ENCODE assay signal across 8 cellular contexts in the genomic region with DNA sequence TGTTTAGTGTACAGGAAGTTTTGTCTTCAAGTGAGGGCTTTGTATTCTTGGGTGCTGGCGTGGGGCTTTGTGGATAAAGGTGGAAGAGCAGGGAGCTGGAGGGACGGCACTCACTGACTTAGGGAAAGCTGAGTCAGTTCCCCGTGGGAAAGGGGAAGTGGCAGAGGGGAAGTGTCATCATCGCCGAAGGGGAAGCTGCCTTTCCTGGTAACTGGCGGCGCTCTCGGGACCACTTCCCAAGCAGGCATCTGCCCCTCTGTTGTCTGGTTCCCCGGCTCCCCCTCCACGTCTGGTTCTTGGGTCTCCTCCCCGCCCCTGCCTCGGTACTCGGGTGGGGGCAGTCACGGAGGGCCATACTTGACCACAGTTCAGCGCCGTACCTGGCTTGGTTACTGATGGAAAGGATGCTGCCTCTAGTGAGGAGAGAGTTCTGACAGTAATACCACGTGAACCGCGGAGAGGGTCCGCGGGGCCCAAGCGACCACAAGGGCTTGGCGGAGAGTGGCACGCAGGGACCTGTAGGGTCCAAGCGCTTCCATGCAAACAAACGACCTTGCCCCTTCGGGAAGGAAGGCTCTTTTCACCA. TPM values are rescaled to one million over a fixed set of nuclear protein-coding genes. Genes with fewer than 3 reads are reported as not detected.
DNase-seq lines count a peak whose midpoint lies in the region; ATAC-seq, FAIRE-seq and TF ChIP-seq lines count a peak whose summit lies in the region.

No MANE protein-coding gene starts in this region.

- no peaks in the 10 kb centered on the region for H3K9me3 ChIP-seq in SK-N-SH
- H3K9me3 ChIP-seq in kidney (ENCODE audit: control insufficient read depth in 1 of 2, low read length in 2 of 2): no peaks in the 10 kb centered on the region
- H3K9me3 ChIP-seq in spleen: no peaks in the 10 kb centered on the region

- peaks cover 34% of the 10 kb centered on the region for H3F3A ChIP-seq in SK-N-SH (replicated peaks; ENCODE audit: insufficient read depth)

- H3K36me3 Mint-ChIP-seq in HFFc6 (ENCODE audit: low read depth): peaks cover 8% of the 10 kb centered on the region; the same call in 1 of the 2 replicates
- peaks cover 62% of the 10 kb centered on the region for H3K36me3 Mint-ChIP-seq in central memory CD8-positive, alpha-beta T cell (ENCODE audit: insufficient read depth)

- H3K4me3 ChIP-seq in SK-N-SH (ENCODE audit: low read depth in 2 of 2, low read length in 1 of 2): peak overlapping the region; percentile 66 to 67
- peak overlapping the region; percentile 82 to 94 for H3K4me3 ChIP-seq in kidney (ENCODE audit: low read length in 2 of 2)
- H3K4me3 ChIP-seq in spleen: peak overlapping the region; percentile 68 to 91 (median 77)

- TF ChIP-seq CTCF in HFFc6 (IDR thresholded peaks at IDR 0.05): peak; percentile 18; the same call in 1 of the 2 replicates
- no peak for TF ChIP-seq CTCF in SK-N-SH (IDR thresholded peaks at IDR 0.05)
- TF ChIP-seq CTCF in kidney (IDR thresholded peaks at IDR 0.05; ENCODE audit: borderline replicate concordance, extremely low read depth, insufficient read depth): no peak
- peak in 2 of 11 experiments; percentile 9 to 11 for TF ChIP-seq CTCF in spleen (IDR thresholded peaks at IDR 0.05 in 8 of 11, conservative IDR thresholded peaks at IDR 0.05 in 3 of 11)
- no peak for TF ChIP-seq CTCF in GM13976 (IDR thresholded peaks at IDR 0.05; ENCODE audit: borderline replicate concordance, control extremely low read depth, extremely low read depth, insufficient read depth, missing control alignments)

- H3K27ac Mint-ChIP-seq in HFFc6: peak overlapping the region; percentile 97
- H3K27ac Mint-ChIP-seq in central memory CD8-positive, alpha-beta T cell (ENCODE audit: low read depth): peak overlapping the region; percentile 100

- TF ChIP-seq POLR2A in spleen (IDR thresholded peaks at IDR 0.05): peak in 2 of 3 donors; percentile 8 to 62

- H3K27me3 Mint-ChIP-seq in HFFc6 (ENCODE audit: insufficient read depth): peaks cover 8% of the 10 kb centered on the region
- H3K27me3 Mint-ChIP-seq in central memory CD8-positive, alpha-beta T cell: no peaks in the 10 kb centered on the region

- H3K9ac ChIP-seq in SK-N-SH (peak overlapping the region; percentile 99), kidney (ENCODE audit: low read length in 2 of 2) (peak overlapping the region; percentile 68 to 99)

- intact Hi-C loops in kidney (cut with DNase I): no loop called here
- intact Hi-C loops in spleen (cut with DNase I; ENCODE audit: low total_unique reads): no loop called here

- peak overlapping the region; percentile 95 to 100 for H3K27ac ChIP-seq in SK-N-SH (ENCODE audit: low read depth in 2 of 2, low read length in 1 of 2)
- H3K27ac ChIP-seq in kidney (ENCODE audit: low read depth in 2 of 2, low read length in 2 of 2): peak overlapping the region; percentile 97 to 99
- peak overlapping the region; percentile 92 to 100 (median 97) for H3K27ac ChIP-seq in spleen

- peaks cover 49% of the 10 kb centered on the region for H4K20me1 ChIP-seq in SK-N-SH (ENCODE audit: insufficient read depth)

- CTCF ChIA-PET in SK-N-SH (lab: Yijun Ruan, JAX): interaction anchor here (0.6 to 4.1 kb wide), 8 partner anchors 8 to 147 kb away, joined by 3 to 37 read pairs (median 4); partner anchors contain the start of genes KDM6B and NAA38

- POLR2A ChIA-PET in SK-N-SH (lab: Yijun Ruan, JAX): interaction anchor here (1.1 to 2.2 kb wide), 4 partner anchors 10 to 156 kb away, joined by 3 to 9 read pairs (median 4); partner anchors contain the start of genes CYB5D1, KDM6B, NAA38 and TP53

- peaks cover 61% of the 10 kb centered on the region for H3K79me2 ChIP-seq in SK-N-SH (ENCODE audit: insufficient read depth)

- no peak for TF ChIP-seq RAD21 in SK-N-SH (IDR thresholded peaks at IDR 0.05; ENCODE audit: low read length)

- FAIRE-seq in kidney (lab: Jason Lieb, UNC): no peak

- peak; percentile 93 for DNase-seq in DMS53 (lab: John Stamatoyannopoulos, UW)
- peak; percentile 87 for DNase-seq in HFFc6
- no peak for DNase-seq in SK-N-SH
- DNase-seq in central memory CD8-positive, alpha-beta T cell (ENCODE audit: low spot score in 2 of 2): no peak
- peak; percentile 89 for DNase-seq in kidney
- DNase-seq in spleen: peak; percentile 94
- DNase-seq in GM13976 (ENCODE audit: low spot score): no peak

- H3K27me3 ChIP-seq in SK-N-SH (ENCODE audit: insufficient read depth) (no peaks in the 10 kb centered on the region), spleen (replicated peaks in 1 of 7) (no peaks in the 10 kb centered on the region)

- no peaks in the 10 kb centered on the region for H3K9me2 ChIP-seq in SK-N-SH

- peak overlapping the region; percentile 92 for H3K4me2 ChIP-seq in SK-N-SH

- H3K9me3 Mint-ChIP-seq in HFFc6: no peaks in the 10 kb centered on the region
- no peaks in the 10 kb centered on the region for H3K9me3 Mint-ChIP-seq in central memory CD8-positive, alpha-beta T cell

- in situ Hi-C loops in GM13976 (cut with MboI; ENCODE audit: low sequenced_read_pairs, unreplicated experiment): no loop called here

- ATAC-seq in central memory CD8-positive, alpha-beta T cell (replicated peaks; ENCODE audit: extremely low read depth, poor library complexity, severe bottlenecking): peak; percentile 0
- no peak for ATAC-seq in HG02884 (IDR thresholded peaks at IDR 0.05; ENCODE audit: unreplicated experiment)

- H3K4me3 Mint-ChIP-seq in HFFc6: peak overlapping the region; percentile 86
- peak overlapping the region; percentile 92 for H3K4me3 Mint-ChIP-seq in central memory CD8-positive, alpha-beta T cell

- no peak overlapping the region for H2AFZ ChIP-seq in SK-N-SH (ENCODE audit: low read depth)

- H3K4me1 ChIP-seq in SK-N-SH (ENCODE audit: control insufficient read depth in 1 of 2, insufficient read depth in 2 of 2, low read depth in 1 of 2, low read length in 1 of 2): peaks cover 36 to 43% of the 10 kb centered on the region in 2 experiments
- peaks cover 17 to 36% of the 10 kb centered on the region in 2 donors for H3K4me1 ChIP-seq in kidney (ENCODE audit: control insufficient read depth in 1 of 2, insufficient read depth in 1 of 2, low read depth in 1 of 2, low read length in 2 of 2)
- H3K4me1 ChIP-seq in spleen: peaks cover 33 to 90% (median 54%) of the 10 kb centered on the region in 6 donors

- TF ChIP-seq EP300 in SK-N-SH (IDR thresholded peaks at IDR 0.05; ENCODE audit: borderline replicate concordance in 1 of 2, low read depth in 1 of 2, low read length in 1 of 2): no peak

- peaks cover 8 to 32% of the 10 kb centered on the region in 2 experiments for H3K36me3 ChIP-seq in SK-N-SH (replicated peaks in 1 of 2; ENCODE audit: control insufficient read depth in 1 of 2, insufficient read depth in 2 of 2, low read length in 1 of 2)
- peaks cover 3 to 12% of the 10 kb centered on the region in 2 donors for H3K36me3 ChIP-seq in kidney (ENCODE audit: control insufficient read depth in 1 of 2, insufficient read depth in 2 of 2, low read length in 2 of 2)
- H3K36me3 ChIP-seq in spleen: peaks cover 0 to 48% (median 27%) of the 10 kb centered on the region in 6 donors

- WGBS in SK-N-SH (ENCODE audit: low lambda C conversion rate): under 1% methylated on average over 24 of the region's 27 CpGs
- WGBS in spleen, 5 donors: 0 to 1% (median 0%) methylated on average over 19 to 27 of the region's 27 CpGs

- H3K4me1 Mint-ChIP-seq in HFFc6 (ENCODE audit: low read depth): peaks cover 44% of the 10 kb centered on the region
- H3K4me1 Mint-ChIP-seq in central memory CD8-positive, alpha-beta T cell: peaks cover 65% of the 10 kb centered on the region

RNA-seq across cellular contexts. Expression of gene KDM6B, which starts 9.0 kb away (rescaled TPM):
- total RNA-seq in HFFc6 (2021; fragmentation: NEBNext Ultra II Directional; extraction: Animal tissue kit (Norgen Biotek cat#: 25700)): 10 to 100 TPM; 10.4 to 15.2 (median 11.6) TPM
- polyA plus RNA-seq in SK-N-SH (2012; rRNA removed): 1.4 and 2.6 TPM in 2 replicates
- polyA plus RNA-seq in SK-N-SH (2012; cell fraction: cytosol; rRNA removed): 1.5 and 2.1 TPM in 2 replicates
- 12.6 and 12.7 TPM in 2 replicates for polyA plus RNA-seq in SK-N-SH (2012; cell fraction: nucleus; rRNA removed)
- 32.3 TPM for total RNA-seq in kidney
- 3.9 TPM for polyA plus RNA-seq in kidney (ENCODE audit: insufficient read depth, low read depth, low replicate concordance)
- 100 to 1,000 TPM in 1 of 7 donors, 10 to 100 TPM in 6; 22.3 to 110 (median 60.8) TPM for total RNA-seq in spleen
- polyA plus RNA-seq in spleen: 10 to 100 TPM in 1 of 3 donors, 1 to 10 TPM in 2; 2.9 to 11.7 (median 4.0) TPM

RNA-seq across cellular contexts. Expression of gene TMEM88, which starts 11.8 kb away (rescaled TPM):
- total RNA-seq in HFFc6 (2021; fragmentation: NEBNext Ultra II Directional; extraction: Animal tissue kit (Norgen Biotek cat#: 25700)): 1 to 10 TPM in 2 of 6 experiments, under 1 TPM in 4; 0.40 to 1.3 (median 0.60) TPM
- polyA plus RNA-seq in SK-N-SH (2012; rRNA removed) (0.83 and 1.2 TPM in 2 replicates), kidney (ENCODE audit: insufficient read depth, low read depth, low replicate concordance) (59.8 TPM), spleen (10 to 100 TPM in 1 of 3 donors, 1 to 10 TPM in 2; 5.5 to 26.2 (median 9.5) TPM)
- 0.18 and 0.53 TPM in 2 replicates for polyA plus RNA-seq in SK-N-SH (2012; cell fraction: cytosol; rRNA removed)
- 10.9 and 14.0 TPM in 2 replicates for polyA plus RNA-seq in SK-N-SH (2012; cell fraction: nucleus; rRNA removed)
- total RNA-seq in kidney (17.6 TPM), spleen (10 to 100 TPM in 5 of 7 donors, 1 to 10 TPM in 2; 5.2 to 31.8 (median 18.0) TPM)

RNA-seq across cellular contexts. Expression of gene NAA38, which starts 14.3 kb away (rescaled TPM):
- total RNA-seq in HFFc6 (2021; fragmentation: NEBNext Ultra II Directional; extraction: Animal tissue kit (Norgen Biotek cat#: 25700)): 100 to 1,000 TPM; 104 to 122 (median 107) TPM
- polyA plus RNA-seq in SK-N-SH (2012; rRNA removed) (133 and 202 TPM in 2 replicates), kidney (ENCODE audit: insufficient read depth, low read depth, low replicate concordance) (246 TPM), spleen (100 to 1,000 TPM; 119 to 185 (median 182) TPM)
- polyA plus RNA-seq in SK-N-SH (2012; cell fraction: cytosol; rRNA removed): 105 and 121 TPM in 2 replicates
- polyA plus RNA-seq in SK-N-SH (2012; cell fraction: nucleus; rRNA removed): 74.0 and 122 TPM in 2 replicates
- total RNA-seq in kidney (69.6 TPM), spleen (100 to 1,000 TPM in 1 of 7 donors, 10 to 100 TPM in 6; 51.0 to 111 (median 56.9) TPM)

RNA-seq across cellular contexts. Expression of gene CYB5D1, which starts 14.8 kb away (rescaled TPM):
- 10 to 100 TPM in 4 of 6 experiments, 1 to 10 TPM in 2; 9.3 to 15.3 (median 10.5) TPM for total RNA-seq in HFFc6 (2021; fragmentation: NEBNext Ultra II Directional; extraction: Animal tissue kit (Norgen Biotek cat#: 25700))
- 8.8 and 9.8 TPM in 2 replicates for polyA plus RNA-seq in SK-N-SH (2012; rRNA removed)
- 8.5 and 9.4 TPM in 2 replicates for polyA plus RNA-seq in SK-N-SH (2012; cell fraction: cytosol; rRNA removed)
- polyA plus RNA-seq in SK-N-SH (2012; cell fraction: nucleus; rRNA removed): 11.6 and 16.8 TPM in 2 replicates
- 20.4 TPM for total RNA-seq in kidney
- 14.3 TPM for polyA plus RNA-seq in kidney (ENCODE audit: insufficient read depth, low read depth, low replicate concordance)
- total RNA-seq in spleen: 10 to 100 TPM in 1 of 7 donors, 1 to 10 TPM in 6; 4.1 to 13.2 (median 5.9) TPM
- polyA plus RNA-seq in spleen: 1 to 10 TPM; 2.1 to 3.8 (median 2.9) TPM

RNA-seq across cellular contexts. Expression of gene CHD3, which starts 45.5 kb away (rescaled TPM):
- 100 to 1,000 TPM in 4 of 6 experiments, 10 to 100 TPM in 2; 83.3 to 112 (median 110) TPM for total RNA-seq in HFFc6 (2021; fragmentation: NEBNext Ultra II Directional; extraction: Animal tissue kit (Norgen Biotek cat#: 25700))
- polyA plus RNA-seq in SK-N-SH (2012; rRNA removed) (55.2 and 56.2 TPM in 2 replicates), kidney (ENCODE audit: insufficient read depth, low read depth, low replicate concordance) (41.5 TPM), spleen (10 to 100 TPM; 37.0 to 84.3 (median 71.8) TPM)
- polyA plus RNA-seq in SK-N-SH (2012; cell fraction: cytosol; rRNA removed): 26.4 and 34.7 TPM in 2 replicates
- polyA plus RNA-seq in SK-N-SH (2012; cell fraction: nucleus; rRNA removed): 200 and 219 TPM in 2 replicates
- total RNA-seq in kidney (94.6 TPM), spleen (100 to 1,000 TPM in 2 of 7 donors, 10 to 100 TPM in 5; 60.9 to 117 (median 83.6) TPM)

Comparison
In these comparisons a context has a peak if more than half of its experiments do, and no peak if none do; other contexts are left out.
1. DNase-seq: peak in DMS53 (single experiment), HFFc6 (single experiment), kidney (single experiment) and spleen (single experiment); none in SK-N-SH (single experiment), central memory CD8-positive, alpha-beta T cell (0 of 2) and GM13976 (single experiment).
2. Peak in every context shown above with its lines, with median percentiles within 50 percentile points of each other: H3K27ac ChIP-seq and H3K4me3 ChIP-seq.